ENCODE assay signal across 21 cellular contexts in genomic region chr12:65419284-65420072, GRCh38.
"Had no signal": no experiment of that assay in that cellular context is flagged by ENCODE, and none has a peak within 500 bp of the region (broad histone marks: within the 10 kb centered on the region; RNA-seq: fewer than 3 reads in every experiment).

No MANE protein-coding gene starts in this region.

- H3K4me1 ChIP-seq: foreskin keratinocyte, left lung, prostate gland, uterus had no signal

- H3K4me2 ChIP-seq: hepatocyte had no signal

- H3K27ac ChIP-seq: brain microvascular endothelial cell, foreskin keratinocyte, hepatocyte, left lung, prostate gland, uterus had no signal

- DNase-seq: activated T-cell treated with anti-CD3 and anti-CD28 coated beads, Interleukin-2, amount 50 U/mL, for 1 hour; aorta; brain microvascular endothelial cell; caudate nucleus; dermis blood vessel endothelial cell; effector CD8-positive, alpha-beta T cell; foreskin keratinocyte; glutamatergic neuron; immature natural killer cell; kidney glomerular epithelial cell; midbrain; natural killer cell; stimulated activated CD4-positive, alpha-beta T cell treated with anti-CD3 and anti-CD28 coated beads, Interleukin-2, amount 100 ng/mL, for 48 hours; stimulated activated CD8-positive, alpha-beta memory T cell treated with anti-CD3 and anti-CD28 coated beads, Interleukin-4, amount 100 ng/mL, for 48 hours; stimulated activated naive B cell treated with anti-CD40 and anti-IgM and Interleukin-4, amounts not matched to agents 10 μg/mL and 1 μg/mL and 100 μg/mL, for 72 hours; trophoblast cell; uterus had no signal

- H3K9me3 ChIP-seq: prostate gland had no signal

- H3K79me2 ChIP-seq: hepatocyte had no signal

- H3K4me3 ChIP-seq: hepatocyte, left lung, prostate gland, uterus had no signal

- H2AFZ ChIP-seq: hepatocyte had no signal

- H3K36me3 ChIP-seq: prostate gland, uterus had no signal

- ATAC-seq: activated naive CD4-positive, alpha-beta T cell treated with anti-CD3 and anti-CD28 coated beads, Interleukin-2, amount 50 U/mL, for 72 hours; foreskin keratinocyte; left lung; natural killer cell; stimulated activated naive B cell treated with anti-CD40 and anti-IgM and Interleukin-4, amounts not matched to agents 10 μg/mL and 1 μg/mL and 100 μg/mL, for 72 hours had no signal

- H3K27me3 ChIP-seq: brain microvascular endothelial cell, foreskin keratinocyte, hepatocyte, left lung, uterus had no signal
